8 cellular contexts compared by ENCODE assay signal in the genomic region with DNA sequence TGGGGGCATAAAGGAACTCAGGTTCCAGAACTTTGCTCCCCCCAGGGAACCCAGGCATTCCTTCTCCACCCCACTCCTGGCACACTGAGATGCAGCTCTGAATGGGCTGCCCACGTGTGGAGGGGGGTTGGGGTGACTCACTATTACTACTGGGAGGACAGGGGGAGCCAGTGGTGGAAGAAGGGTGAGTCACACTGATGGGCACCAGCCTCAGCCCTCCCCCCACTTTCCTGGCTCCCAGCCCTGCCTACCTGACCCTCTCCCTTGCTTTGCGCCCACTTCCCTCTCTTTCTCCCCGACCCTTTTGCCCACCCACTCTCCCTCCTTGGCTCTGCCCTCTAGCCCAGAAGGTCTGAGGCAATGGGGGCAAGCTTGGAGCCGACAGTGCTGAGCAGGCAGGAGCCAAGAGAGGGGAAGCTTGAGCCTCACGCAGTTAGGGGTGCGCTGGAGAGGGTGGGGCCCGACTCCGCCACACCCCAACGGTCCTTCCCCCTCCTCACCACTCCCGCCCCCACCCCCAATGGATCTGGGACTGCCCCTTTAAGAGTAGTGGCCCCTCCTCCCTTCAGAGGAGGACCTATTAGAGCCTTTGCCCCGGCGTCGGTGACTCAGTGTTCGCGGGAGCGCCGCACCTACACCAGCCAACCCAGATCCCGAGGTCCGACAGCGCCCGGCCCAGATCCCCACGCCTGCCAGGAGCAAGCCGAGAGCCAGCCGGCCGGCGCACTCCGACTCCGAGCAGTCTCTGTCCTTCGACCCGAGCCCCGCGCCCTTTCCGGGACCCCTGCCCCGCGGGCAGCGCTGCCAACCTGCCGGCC. TPM values are rescaled to one million over a fixed set of nuclear protein-coding genes. Genes with fewer than 3 reads are reported as not detected.
DNase-seq lines count a peak whose midpoint lies in the region; ATAC-seq and TF ChIP-seq lines count a peak whose summit lies in the region.

Gene LMNA (plus strand): TSS at position 611 of the 818 bp plus-strand sequence. CDS start 208 bp downstream, outside the sequence.

- peak within 1 kb of the TSS; percentile 95 for H3K14ac ChIP-seq in neuronal stem cell (ENCODE audit: low read length)

- H3K27me3 ChIP-seq in Loucy (ENCODE audit: insufficient read depth, low read length, poor library complexity, severe bottlenecking), result no peaks in the 10 kb centered on the region
- H3K27me3 ChIP-seq in SJCRH30, result no peaks in the 10 kb centered on the region
- peaks cover 0 to 2% (median 0%) of the 10 kb centered on the region in 3 experiments for H3K27me3 ChIP-seq in neuronal stem cell (ENCODE audit: control insufficient read depth in 3 of 3, insufficient read depth in 3 of 3, low read depth in 1 of 3, low read length in 3 of 3)

- no CpG with 5 or more reads among the region's 37 CpGs for WGBS in neuronal stem cell (ENCODE audit: extremely low coverage in 2 of 2, insufficient read length in 2 of 2, insufficient replicate concordance in 1 of 2), 2 donors

- no peak within 1 kb of the TSS for H3K4ac ChIP-seq in neuronal stem cell (ENCODE audit: low read length)

- H4K8ac ChIP-seq in neuronal stem cell (ENCODE audit: low read depth, low read length), result no peak within 1 kb of the TSS

- peaks cover 9% of the 10 kb centered on the region for H3K4me1 ChIP-seq in Loucy (ENCODE audit: insufficient read depth, low read length, poor library complexity, severe bottlenecking)
- peaks cover 43% of the 10 kb centered on the region for H3K4me1 ChIP-seq in SJCRH30
- H3K4me1 ChIP-seq in neuronal stem cell (ENCODE audit: control insufficient read depth in 2 of 2, insufficient read depth in 1 of 2, low read depth in 1 of 2, low read length in 2 of 2), result peaks cover 19 to 21% of the 10 kb centered on the region in 2 donors

- H4K91ac ChIP-seq in neuronal stem cell (ENCODE audit: low read depth, low read length, poor library complexity), result no peak within 1 kb of the TSS

- H3K27ac ChIP-seq in SJCRH30, result peak within 1 kb of the TSS; percentile 56
- no peak within 1 kb of the TSS for H3K27ac ChIP-seq in neuronal stem cell (replicated peaks; ENCODE audit: low read length)

- no peaks in the 10 kb centered on the region for H3K79me2 ChIP-seq in Loucy (ENCODE audit: insufficient read depth, low read length)

- H3K9me3 ChIP-seq in Loucy (ENCODE audit: insufficient read depth, low read depth, low read length) (no peaks in the 10 kb centered on the region), SJCRH30 (replicated peaks) (no peaks in the 10 kb centered on the region), neuronal stem cell (replicated peaks in 1 of 2; ENCODE audit: control insufficient read depth in 2 of 2, insufficient read depth in 1 of 2, low read depth in 1 of 2, low read length in 2 of 2) (no peaks in the 10 kb centered on the region)

- ATAC-seq in GM21786 (IDR thresholded peaks at IDR 0.05; ENCODE audit: unreplicated experiment), result peak; percentile 71

- no peaks in the 10 kb centered on the region for H3K9me2 ChIP-seq in Loucy (replicated peaks; ENCODE audit: low read depth, low read length)

- H3K36me3 ChIP-seq in Loucy (ENCODE audit: insufficient read depth, low read length), result no peaks in the 10 kb centered on the region
- H3K36me3 ChIP-seq in SJCRH30, result no peaks in the 10 kb centered on the region
- H3K36me3 ChIP-seq in neuronal stem cell (replicated peaks in 1 of 2; ENCODE audit: control insufficient read depth in 2 of 2, insufficient read depth in 2 of 2, low read length in 2 of 2), result peaks cover 1 to 69% of the 10 kb centered on the region in 2 donors

- no peak within 1 kb of the TSS for H2BK15ac ChIP-seq in neuronal stem cell (ENCODE audit: low read length)

- no peak within 1 kb of the TSS for H2BK5ac ChIP-seq in neuronal stem cell (ENCODE audit: low read length)

- no peaks in the 10 kb centered on the region for H3F3A ChIP-seq in Loucy (ENCODE audit: low read depth)

- peak within 1 kb of the TSS; percentile 86 for H2AK5ac ChIP-seq in neuronal stem cell (ENCODE audit: low read depth, low read length)

- H3K9ac ChIP-seq in Loucy (ENCODE audit: low read depth, low read length, poor library complexity, severe bottlenecking) (peak within 1 kb of the TSS; percentile 36), neuronal stem cell (ENCODE audit: low read depth, low read length, poor library complexity) (peak within 1 kb of the TSS; percentile 85)

- no peak within 1 kb of the TSS for H3K4me3 ChIP-seq in Loucy (ENCODE audit: low read length, poor library complexity, severe bottlenecking)
- H3K4me3 ChIP-seq in SJCRH30, result peak within 1 kb of the TSS; percentile 76
- peak within 1 kb of the TSS in 1 of 2 donors; percentile 82 for H3K4me3 ChIP-seq in neuronal stem cell (ENCODE audit: low read length in 2 of 2)

- no peaks in the 10 kb centered on the region for H4K20me1 ChIP-seq in Loucy (ENCODE audit: insufficient read depth, low read length, poor library complexity, severe bottlenecking)

- H3K79me1 ChIP-seq in neuronal stem cell (ENCODE audit: low read depth, low read length), result peaks cover 2% of the 10 kb centered on the region

- no peak for TF ChIP-seq CTCF in Loucy (conservative IDR thresholded peaks at IDR 0.05; ENCODE audit: low read length)

- no peak within 1 kb of the TSS for H3K4me2 ChIP-seq in Loucy (ENCODE audit: low read depth, low read length, poor library complexity, severe bottlenecking)
- H3K4me2 ChIP-seq in neuronal stem cell (ENCODE audit: insufficient read depth, low read length, poor library complexity, severe bottlenecking), result peak within 1 kb of the TSS; percentile 95

- peak within 1 kb of the TSS; percentile 94 for H3K18ac ChIP-seq in neuronal stem cell (ENCODE audit: low read length)

- H2AFZ ChIP-seq in Loucy (ENCODE audit: low read length) (no peak within 1 kb of the TSS), neuronal stem cell (ENCODE audit: low read length) (no peak within 1 kb of the TSS)

- no peak within 1 kb of the TSS for H2BK120ac ChIP-seq in neuronal stem cell (ENCODE audit: low read depth, low read length)

- H3K23ac ChIP-seq in neuronal stem cell (ENCODE audit: low read depth, low read length, poor library complexity), result peak within 1 kb of the TSS; percentile 96

- no peak within 1 kb of the TSS for H2BK12ac ChIP-seq in neuronal stem cell (ENCODE audit: low read length)

- DNase-seq in DMS153 treated with DMSO at 0.1 percent for 48 hours (lab: John Stamatoyannopoulos, UW; ENCODE audit: unreplicated experiment) (peak; percentile 83), SJCRH30 (peak; percentile 85 to 90), foreskin melanocyte (peak; percentile 80), neuronal stem cell (ENCODE audit: low spot score) (no peak), superior temporal gyrus (ENCODE audit: extremely low spot score) (peak; percentile 78)
- DNase-seq in activated naive CD4-positive, alpha-beta T cell treated with Interleukin-2 at 50 U/mL for 16 hours, result peak; percentile 89

RNA-seq across cellular contexts. Expression of gene LMNA, which starts in this region (rescaled TPM):
- 113 and 114 TPM in 2 replicates for total RNA-seq in SJCRH30 (2014; rRNA removed; shearing (Covaris generic))
- 28.6 TPM for polyA plus RNA-seq in neuronal stem cell (2013, experiment 1 of 2)
- 29.9 TPM for polyA plus RNA-seq in neuronal stem cell (2013, experiment 2 of 2)
